Comparison of ENCODE assay signal across 18 cellular contexts in the genomic region with DNA sequence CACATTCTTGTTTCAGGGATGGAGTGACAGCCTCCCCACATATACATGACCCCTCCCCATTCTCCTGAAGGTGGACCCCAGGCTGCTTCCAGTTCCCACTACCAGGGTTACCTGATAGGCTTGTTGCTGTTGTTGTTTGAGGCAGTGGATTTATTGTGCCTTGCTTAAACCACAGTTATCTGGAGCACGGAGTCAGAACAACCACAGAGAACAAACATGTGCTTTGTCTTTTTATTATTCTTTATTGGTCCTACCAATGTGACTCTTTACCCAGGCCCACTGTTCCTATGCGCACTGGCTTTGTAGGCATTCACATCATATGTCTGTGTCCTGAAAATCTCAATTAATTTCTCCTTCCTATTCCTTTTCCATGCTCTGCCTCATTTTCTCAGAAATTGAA. TPM values are rescaled to one million over a fixed set of nuclear protein-coding genes. Genes with fewer than 3 reads are reported as not detected.
DNase-seq lines count a peak whose midpoint lies in the region; ATAC-seq and TF ChIP-seq lines count a peak whose summit lies in the region.
"Had no signal": no experiment of that assay in that cellular context is flagged by ENCODE, and none has a peak within 500 bp of the region (broad histone marks: within the 10 kb centered on the region; RNA-seq: fewer than 3 reads in every experiment).

No MANE protein-coding gene starts in this region.

- H3K27ac ChIP-seq in esophagus squamous epithelium: peak overlapping the region; percentile 10 to 90 (median 81)
- H3K27ac ChIP-seq: SK-N-MC had no signal

- intact Hi-C loops in activated naive CD4-positive, alpha-beta T cell treated with anti-CD3 and anti-CD28 coated beads for 36 hours (cut with micrococcal nuclease): no loop called here
- intact Hi-C loops in esophagus squamous epithelium (cut with DNase I) (no loop called here), left cardiac atrium (cut with DNase I) (no loop called here)

- H3K27ac Mint-ChIP-seq in activated naive CD4-positive, alpha-beta T cell treated with anti-CD3 and anti-CD28 coated beads, Interleukin-2, amount 10 ng/mL, durations not matched to agents 7 days and 5 days: peak overlapping the region; percentile 86
- H3K27ac Mint-ChIP-seq in activated naive CD4-positive, alpha-beta T cell treated with anti-CD3 and anti-CD28 coated beads for 36 hours: no peak overlapping the region
- H3K27ac Mint-ChIP-seq in activated CD4-positive, alpha-beta memory T cell treated with anti-CD3 and anti-CD28 coated beads, Interleukin-2, amount 10 ng/mL, durations not matched to agents 7 days and 5 days: peak overlapping the region; percentile 76
- peak overlapping the region; percentile 54 for H3K27ac Mint-ChIP-seq in stimulated activated memory B cell treated with anti-CD40 and anti-IgM and Interleukin-4, amounts not matched to agents 10 μg/mL and 1 μg/mL and 100 μg/mL, for 72 hours
- H3K27ac Mint-ChIP-seq: nephron, type B pancreatic cell had no signal

- H3K4me1 ChIP-seq in esophagus squamous epithelium: peaks cover 35 to 82% (median 39%) of the 10 kb centered on the region in 3 donors
- H3K4me1 ChIP-seq in BE2C: no peaks in the 10 kb centered on the region

- H3K36me3 ChIP-seq in esophagus squamous epithelium (peaks cover 30 to 69% (median 30%) of the 10 kb centered on the region in 3 donors), BE2C (peaks cover 52% of the 10 kb centered on the region)

- H3K27me3 ChIP-seq in esophagus squamous epithelium (no peaks in the 10 kb centered on the region), BE2C (no peaks in the 10 kb centered on the region)
- H3K27me3 ChIP-seq: MG63 had no signal

- DNase-seq in activated naive CD4-positive, alpha-beta T cell treated with anti-CD3 and anti-CD28 coated beads, Interleukin-2, amount 10 ng/mL, durations not matched to agents 7 days and 5 days: no peak
- no peak for DNase-seq in activated naive CD4-positive, alpha-beta T cell treated with anti-CD3 and anti-CD28 coated beads for 36 hours
- DNase-seq in activated CD4-positive, alpha-beta memory T cell treated with anti-CD3 and anti-CD28 coated beads, Interleukin-2, amount 10 ng/mL, durations not matched to agents 7 days and 5 days: no peak
- DNase-seq in esophagus squamous epithelium (lab: John Stamatoyannopoulos, UW) (no peak), BE2C (no peak), left cardiac atrium (no peak)
- DNase-seq: ACHN; activated CD4-positive, alpha-beta T cell treated with anti-CD3 and anti-CD28 coated beads, Interleukin-2, amount 50 U/mL, for 1 hour; amniotic stem cell; head of caudate nucleus; MG63; NCI-H748 treated with DMSO at 0.1 percent for 48 hours; OCI-M1 had no signal

- ATAC-seq in stimulated activated memory B cell treated with anti-CD40 and anti-IgM and Interleukin-4, amounts not matched to agents 10 μg/mL and 1 μg/mL and 100 μg/mL, for 72 hours: no peak
- no peak for ATAC-seq in left cardiac atrium
- no peak for ATAC-seq in GM18858 (IDR thresholded peaks at IDR 0.05; ENCODE audit: unreplicated experiment)

- H3K4me3 ChIP-seq in esophagus squamous epithelium (no peak overlapping the region), BE2C (ENCODE audit: low read depth, low read length) (no peak overlapping the region)
- H3K4me3 ChIP-seq: MG63, SK-N-MC had no signal

- no peak for TF ChIP-seq POLR2A in esophagus squamous epithelium (IDR thresholded peaks at IDR 0.05)

- POLR2A ChIA-PET in activated CD4-positive, alpha-beta memory T cell treated with anti-CD3 and anti-CD28 coated beads, Interleukin-2, amount 10 ng/mL, durations not matched to agents 7 days and 5 days (lab: Charles Lee): no interaction called here

- CTCF ChIA-PET in activated naive CD4-positive, alpha-beta T cell treated with anti-CD3 and anti-CD28 coated beads, Interleukin-2, amount 10 ng/mL, durations not matched to agents 7 days and 5 days (lab: Charles Lee): no interaction called here
- CTCF ChIA-PET in activated naive CD4-positive, alpha-beta T cell treated with anti-CD3 and anti-CD28 coated beads for 36 hours (lab: Charles Lee): no interaction called here
- CTCF ChIA-PET in activated CD4-positive, alpha-beta memory T cell treated with anti-CD3 and anti-CD28 coated beads, Interleukin-2, amount 10 ng/mL, durations not matched to agents 7 days and 5 days (lab: Charles Lee): no interaction called here

- H3K36me3 Mint-ChIP-seq in activated naive CD4-positive, alpha-beta T cell treated with anti-CD3 and anti-CD28 coated beads, Interleukin-2, amount 10 ng/mL, durations not matched to agents 7 days and 5 days: peaks cover 44% of the 10 kb centered on the region
- H3K36me3 Mint-ChIP-seq in activated naive CD4-positive, alpha-beta T cell treated with anti-CD3 and anti-CD28 coated beads for 36 hours (ENCODE audit: low read depth): peaks cover 18% of the 10 kb centered on the region
- peaks cover 47% of the 10 kb centered on the region for H3K36me3 Mint-ChIP-seq in activated CD4-positive, alpha-beta memory T cell treated with anti-CD3 and anti-CD28 coated beads, Interleukin-2, amount 10 ng/mL, durations not matched to agents 7 days and 5 days (ENCODE audit: low read depth)
- H3K36me3 Mint-ChIP-seq in stimulated activated memory B cell treated with anti-CD40 and anti-IgM and Interleukin-4, amounts not matched to agents 10 μg/mL and 1 μg/mL and 100 μg/mL, for 72 hours: peaks cover 87% of the 10 kb centered on the region

- H3K9me3 ChIP-seq in esophagus squamous epithelium: no peaks in the 10 kb centered on the region
- H3K9me3 ChIP-seq in BE2C: no peaks in the 10 kb centered on the region
- H3K9me3 ChIP-seq: MG63 had no signal

- no peak for TF ChIP-seq CTCF in esophagus squamous epithelium (IDR thresholded peaks at IDR 0.05)
- no peak for TF ChIP-seq CTCF in BE2C (IDR thresholded peaks at IDR 0.05; ENCODE audit: low read depth, low read length)

- peaks cover 46% of the 10 kb centered on the region for H3K4me1 Mint-ChIP-seq in activated naive CD4-positive, alpha-beta T cell treated with anti-CD3 and anti-CD28 coated beads, Interleukin-2, amount 10 ng/mL, durations not matched to agents 7 days and 5 days
- peaks cover 25% of the 10 kb centered on the region for H3K4me1 Mint-ChIP-seq in activated naive CD4-positive, alpha-beta T cell treated with anti-CD3 and anti-CD28 coated beads for 36 hours (ENCODE audit: low read depth)
- peaks cover 66% of the 10 kb centered on the region for H3K4me1 Mint-ChIP-seq in activated CD4-positive, alpha-beta memory T cell treated with anti-CD3 and anti-CD28 coated beads, Interleukin-2, amount 10 ng/mL, durations not matched to agents 7 days and 5 days
- peaks cover 40% of the 10 kb centered on the region for H3K4me1 Mint-ChIP-seq in stimulated activated memory B cell treated with anti-CD40 and anti-IgM and Interleukin-4, amounts not matched to agents 10 μg/mL and 1 μg/mL and 100 μg/mL, for 72 hours
- H3K4me1 Mint-ChIP-seq: nephron had no signal

- H3K27me3 Mint-ChIP-seq in activated naive CD4-positive, alpha-beta T cell treated with anti-CD3 and anti-CD28 coated beads, Interleukin-2, amount 10 ng/mL, durations not matched to agents 7 days and 5 days: no peaks in the 10 kb centered on the region
- H3K27me3 Mint-ChIP-seq in activated naive CD4-positive, alpha-beta T cell treated with anti-CD3 and anti-CD28 coated beads for 36 hours (ENCODE audit: low read depth): no peaks in the 10 kb centered on the region
- H3K27me3 Mint-ChIP-seq in activated CD4-positive, alpha-beta memory T cell treated with anti-CD3 and anti-CD28 coated beads, Interleukin-2, amount 10 ng/mL, durations not matched to agents 7 days and 5 days: no peaks in the 10 kb centered on the region
- H3K27me3 Mint-ChIP-seq in stimulated activated memory B cell treated with anti-CD40 and anti-IgM and Interleukin-4, amounts not matched to agents 10 μg/mL and 1 μg/mL and 100 μg/mL, for 72 hours: no peaks in the 10 kb centered on the region
- H3K27me3 Mint-ChIP-seq: type B pancreatic cell had no signal

- H3K9me3 Mint-ChIP-seq in activated naive CD4-positive, alpha-beta T cell treated with anti-CD3 and anti-CD28 coated beads, Interleukin-2, amount 10 ng/mL, durations not matched to agents 7 days and 5 days: no peaks in the 10 kb centered on the region
- H3K9me3 Mint-ChIP-seq in activated naive CD4-positive, alpha-beta T cell treated with anti-CD3 and anti-CD28 coated beads for 36 hours: no peaks in the 10 kb centered on the region
- H3K9me3 Mint-ChIP-seq in activated CD4-positive, alpha-beta memory T cell treated with anti-CD3 and anti-CD28 coated beads, Interleukin-2, amount 10 ng/mL, durations not matched to agents 7 days and 5 days: no peaks in the 10 kb centered on the region
- no peaks in the 10 kb centered on the region for H3K9me3 Mint-ChIP-seq in stimulated activated memory B cell treated with anti-CD40 and anti-IgM and Interleukin-4, amounts not matched to agents 10 μg/mL and 1 μg/mL and 100 μg/mL, for 72 hours
- H3K9me3 Mint-ChIP-seq: nephron had no signal

- 19 to 62% methylated on average over 2 of the region's 2 CpGs for WGBS in esophagus squamous epithelium, 2 donors

- no peak overlapping the region for H3K4me3 Mint-ChIP-seq in activated naive CD4-positive, alpha-beta T cell treated with anti-CD3 and anti-CD28 coated beads, Interleukin-2, amount 10 ng/mL, durations not matched to agents 7 days and 5 days
- H3K4me3 Mint-ChIP-seq in activated naive CD4-positive, alpha-beta T cell treated with anti-CD3 and anti-CD28 coated beads for 36 hours: no peak overlapping the region
- H3K4me3 Mint-ChIP-seq in activated CD4-positive, alpha-beta memory T cell treated with anti-CD3 and anti-CD28 coated beads, Interleukin-2, amount 10 ng/mL, durations not matched to agents 7 days and 5 days: no peak overlapping the region
- H3K4me3 Mint-ChIP-seq in stimulated activated memory B cell treated with anti-CD40 and anti-IgM and Interleukin-4, amounts not matched to agents 10 μg/mL and 1 μg/mL and 100 μg/mL, for 72 hours: no peak overlapping the region
- H3K4me3 Mint-ChIP-seq: nephron, type B pancreatic cell had no signal

RNA-seq across cellular contexts. Expression of gene IPPK, which starts 41.2 kb away (rescaled TPM):
- 1 to 10 TPM; 7.6 to 8.2 TPM for total RNA-seq in activated naive CD4-positive, alpha-beta T cell treated with anti-CD3 and anti-CD28 coated beads for 36 hours
- total RNA-seq in activated CD4-positive, alpha-beta memory T cell treated with anti-CD3 and anti-CD28 coated beads, Interleukin-2, amount 10 ng/mL, durations not matched to agents 7 days and 5 days: 10 to 100 TPM; 11.4 to 11.5 TPM
- total RNA-seq in esophagus squamous epithelium (10 to 100 TPM; 41.8 to 86.9 (median 46.1) TPM), left cardiac atrium (10 to 100 TPM in 1 of 2 donors, 1 to 10 TPM in 1; 6.1 to 19.6 TPM)
- polyA plus RNA-seq in BE2C (2012; ENCODE audit: insufficient read depth, insufficient read length, low read depth): 17.6 TPM

RNA-seq across cellular contexts. Expression of gene BICD2, which starts 53.5 kb away (rescaled TPM):
- total RNA-seq in activated naive CD4-positive, alpha-beta T cell treated with anti-CD3 and anti-CD28 coated beads for 36 hours: 10 to 100 TPM; 11.2 to 12.0 TPM
- 10 to 100 TPM; 27.0 to 28.2 TPM for total RNA-seq in activated CD4-positive, alpha-beta memory T cell treated with anti-CD3 and anti-CD28 coated beads, Interleukin-2, amount 10 ng/mL, durations not matched to agents 7 days and 5 days
- total RNA-seq in esophagus squamous epithelium (100 to 1,000 TPM in 1 of 4 donors, 10 to 100 TPM in 3; 81.7 to 116 (median 91.1) TPM), left cardiac atrium (10 to 100 TPM; 31.0 to 36.6 TPM)
- polyA plus RNA-seq in BE2C (2012; ENCODE audit: insufficient read depth, insufficient read length, low read depth): 49.5 TPM
